Comparison of ENCODE assay signal across 16 cellular contexts in the genomic region with DNA sequence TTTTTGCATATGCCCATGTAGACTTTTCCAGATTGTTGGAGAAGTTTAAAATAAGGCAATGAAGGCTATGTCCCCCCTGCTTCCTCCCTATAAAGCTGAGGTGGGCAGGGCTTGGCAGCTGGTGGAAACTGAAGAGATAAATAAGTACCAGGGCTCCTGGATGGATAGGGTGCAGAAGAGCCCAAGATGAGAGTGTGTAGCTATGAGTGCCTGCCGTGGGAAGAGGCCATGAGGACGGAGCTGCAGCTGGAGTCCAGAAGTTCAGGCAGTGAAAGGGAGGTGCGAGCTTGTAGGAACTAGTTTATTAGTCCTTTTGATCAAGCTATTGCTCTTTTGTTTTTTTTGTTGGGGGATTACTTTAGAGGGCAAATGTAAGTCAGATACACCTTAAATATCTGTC. TPM values are rescaled to one million over a fixed set of nuclear protein-coding genes. Genes with fewer than 3 reads are reported as not detected.
DNase-seq lines count a peak whose midpoint lies in the region; ATAC-seq and TF ChIP-seq lines count a peak whose summit lies in the region.
"Had no signal": no experiment of that assay in that cellular context is flagged by ENCODE, and none has a peak within 500 bp of the region (broad histone marks: within the 10 kb centered on the region; RNA-seq: fewer than 3 reads in every experiment).

No MANE protein-coding gene starts in this region.

- H4K91ac ChIP-seq in IMR-90 (ENCODE audit: insufficient read depth, low read depth, low read length) = no peak overlapping the region; the same call in 1 of the 2 replicates

- no peak overlapping the region for H2BK20ac ChIP-seq in IMR-90 (ENCODE audit: low read depth, low read length)

- H4K20me1 ChIP-seq in IMR-90 (ENCODE audit: insufficient read depth, low read length) (no peaks in the 10 kb centered on the region), smooth muscle cell (ENCODE audit: low read depth) (peaks cover 36% of the 10 kb centered on the region)

- dilution Hi-C loops in IMR-90 (cut with HindIII; ENCODE audit: low sequenced_read_pairs, unreplicated experiment) = no loop called here

- H2AFZ ChIP-seq in IMR-90 (replicated peaks; ENCODE audit: low read length, poor library complexity) (no peak overlapping the region), smooth muscle cell (ENCODE audit: low read depth) (no peak overlapping the region)
- H2AFZ ChIP-seq: GM23338 had no signal

- intact Hi-C loops in IMR-90 (cut with micrococcal nuclease) = no loop called here

- H4K5ac ChIP-seq in IMR-90 (ENCODE audit: low read depth, low read length) = no peak overlapping the region

- CTCF ChIA-PET in IMR-90 (lab: Yijun Ruan, JAX) = no interaction called here

- H2AK5ac ChIP-seq in IMR-90 (ENCODE audit: low read depth, low read length) = no peak overlapping the region; the same call in 1 of the 2 replicates

- H3K36me3 ChIP-seq in IMR-90 (ENCODE audit: control insufficient read depth, insufficient read depth, low read length) (peaks cover 5% of the 10 kb centered on the region), smooth muscle cell (ENCODE audit: low read depth) (peaks cover 10% of the 10 kb centered on the region)

- 40% methylated on average over 1 of the region's 3 CpGs; no CpG with 5 or more reads in 1 of the 2 experiments for WGBS in IMR-90 (ENCODE audit: extremely low coverage in 2 of 2, insufficient read length in 1 of 2), 2 experiments
- WGBS in smooth muscle cell (ENCODE audit: low lambda C conversion rate) = 78% methylated on average over 3 of the region's 3 CpGs

- no peak overlapping the region for H2AK9ac ChIP-seq in IMR-90 (replicated peaks; ENCODE audit: low read depth, low read length, poor library complexity)

- H3K56ac ChIP-seq in IMR-90 (ENCODE audit: extremely low read depth, insufficient read depth, low read length) = no peak overlapping the region

- TF ChIP-seq CTCF in IMR-90 (conservative IDR thresholded peaks at IDR 0.05; ENCODE audit: low read depth, low read length) (no peak), coronary artery (IDR thresholded peaks at IDR 0.05) (no peak), smooth muscle cell (IDR thresholded peaks at IDR 0.05; ENCODE audit: borderline replicate concordance, insufficient read depth, poor library complexity, severe bottlenecking) (no peak)

- no peak for TF ChIP-seq RAD21 in IMR-90 (IDR thresholded peaks at IDR 0.05; ENCODE audit: low read length)

- H2BK5ac ChIP-seq in IMR-90 (ENCODE audit: low read depth, low read length, poor library complexity, severe bottlenecking) = no peak overlapping the region

- H3K9me3 ChIP-seq in IMR-90 (ENCODE audit: control insufficient read depth, insufficient read depth, low read length) (no peaks in the 10 kb centered on the region), smooth muscle cell (replicated peaks; ENCODE audit: low read depth) (no peaks in the 10 kb centered on the region)
- H3K9me3 ChIP-seq: SJSA1 had no signal

- H2BK15ac ChIP-seq in IMR-90 (ENCODE audit: low read depth, low read length) = no peak overlapping the region; the same call in 2 of the 3 replicates

- H3K79me2 ChIP-seq in smooth muscle cell (ENCODE audit: low read depth) = peaks cover 55% of the 10 kb centered on the region

- no peak overlapping the region for H3K9ac ChIP-seq in IMR-90 (ENCODE audit: low read depth, low read length)
- no peak overlapping the region for H3K9ac ChIP-seq in smooth muscle cell (ENCODE audit: low read depth)

- H3K4me2 ChIP-seq in IMR-90 (ENCODE audit: low read depth, low read length) = no peak overlapping the region
- peak overlapping the region; percentile 33 for H3K4me2 ChIP-seq in smooth muscle cell
- H3K4me2 ChIP-seq: GM23338 had no signal

- H3K4me3 ChIP-seq in IMR-90 (ENCODE audit: insufficient read depth, low read depth, low read length) = no peak overlapping the region
- peak overlapping the region; percentile 6 for H3K4me3 ChIP-seq in coronary artery
- no peak overlapping the region for H3K4me3 ChIP-seq in smooth muscle cell
- H3K4me3 ChIP-seq: GM23338, SJSA1 had no signal

- POLR2A ChIA-PET in IMR-90 (lab: Charles Lee; ENCODE audit: unreplicated experiment) = no interaction called here

- peaks cover 3% of the 10 kb centered on the region; the same call in 1 of the 2 replicates for H3K9me1 ChIP-seq in IMR-90 (ENCODE audit: insufficient read depth, low read length)

- H3K27ac ChIP-seq in IMR-90 (ENCODE audit: insufficient read depth, low read length) (no peak overlapping the region), coronary artery (peak overlapping the region; percentile 11 to 37), smooth muscle cell (ENCODE audit: low read depth) (peak overlapping the region; percentile 20)
- H3K27ac ChIP-seq: SJSA1 had no signal

- H3K4me1 ChIP-seq in IMR-90 (ENCODE audit: control insufficient read depth, insufficient read depth, low read length) = peaks cover 6% of the 10 kb centered on the region
- H3K4me1 ChIP-seq in smooth muscle cell (ENCODE audit: low read depth) = peaks cover 1% of the 10 kb centered on the region

- peak overlapping the region; percentile 49 for H2BK120ac ChIP-seq in IMR-90 (ENCODE audit: low read depth, low read length)

- no TSS peak for BruUV-seq in IMR-90 (replicated peaks; lab: Mats Ljungman, UMichigan)

- H3F3A ChIP-seq in smooth muscle cell (ENCODE audit: low read depth) = peaks cover 9% of the 10 kb centered on the region

- H3K14ac ChIP-seq in IMR-90 (replicated peaks; ENCODE audit: low read depth, low read length) = 0 out of 2 replicates have a peak overlapping the region, but pooled peaks have one; percentile 14

- no peak for TF ChIP-seq POLR2A in IMR-90 (IDR thresholded peaks at IDR 0.05; ENCODE audit: low read depth, low read length)

- DNase-seq in IMR-90 (no peak), coronary artery (ENCODE audit: low spot score) (no peak), left kidney (ENCODE audit: low read depth, low spot score) (peak; percentile 13), smooth muscle cell (lab: John Stamatoyannopoulos, UW; ENCODE audit: unreplicated experiment) (no peak), NCI-H82 (lab: John Stamatoyannopoulos, UW) (no peak), DMS53 (lab: John Stamatoyannopoulos, UW) (no peak)
- no peak for DNase-seq in stimulated activated CD4-positive, alpha-beta T cell treated with anti-CD3 and anti-CD28 coated beads, Interleukin-4, amount 100 ng/mL, for 4 hours
- DNase-seq: activated CD4-positive, alpha-beta T cell treated with anti-CD3 and anti-CD28 coated beads for 48 hours; activated gamma-delta T cell; NCI-H2029; NCI-H69; OCI-M1; stimulated activated CD4-positive, alpha-beta T cell treated with anti-CD3 and anti-CD28 coated beads, Interleukin-1b, Interleukin-23, amount 100 ng/mL, for 48 hours had no signal

- no peak overlapping the region for H3K18ac ChIP-seq in IMR-90 (ENCODE audit: low read depth, low read length)

- no peak for ATAC-seq in IMR-90 (ENCODE audit: low read depth)
- no peak for ATAC-seq in GM21390 (IDR thresholded peaks at IDR 0.05; ENCODE audit: unreplicated experiment)
- ATAC-seq: GM23338 had no signal

- peaks cover 0 to 4% of the 10 kb centered on the region in 2 experiments; a peak in 2 of 4 replicates for H3K79me1 ChIP-seq in IMR-90 (ENCODE audit: low read depth in 1 of 2, low read length in 2 of 2)

- H3K4ac ChIP-seq in IMR-90 (ENCODE audit: low read depth, low read length) = peak overlapping the region; percentile 55; the same call in 1 of the 2 replicates

- in situ Hi-C loops in IMR-90 (cut with MboI; ENCODE audit: low sequenced_read_pairs) = no loop called here

- H3K27me3 ChIP-seq in IMR-90 (ENCODE audit: control insufficient read depth, insufficient read depth, low read length) (no peaks in the 10 kb centered on the region), smooth muscle cell (ENCODE audit: low read depth) (no peaks in the 10 kb centered on the region)
- H3K27me3 ChIP-seq: SJSA1 had no signal

- H3K23ac ChIP-seq in IMR-90 (ENCODE audit: low read depth, low read length) = 0 out of 2 replicates have a peak overlapping the region, but pooled peaks have one; percentile 18

- peak overlapping the region in 1 of 2 experiments; percentile 30; a peak in 1 of 4 replicates for H4K8ac ChIP-seq in IMR-90 (ENCODE audit: low read depth in 2 of 2, low read length in 2 of 2)

TF ChIP-seq in IMR-90, 13 proteins besides CTCF, POLR2A, EP300 and RAD21:
- no peak for TF ChIP-seq MXI1 (IDR thresholded peaks at IDR 0.05; ENCODE audit: borderline replicate concordance, low read depth, low read length)
- no peak for TF ChIP-seq CEBPB (IDR thresholded peaks at IDR 0.05; ENCODE audit: low read depth, low read length)
- no peak for TF ChIP-seq RFX5 (IDR thresholded peaks at IDR 0.05; ENCODE audit: low read depth, low read length)
- TF ChIP-seq SMC3 (IDR thresholded peaks at IDR 0.05; ENCODE audit: low read depth, low read length) = no peak
- TF ChIP-seq RCOR1 (IDR thresholded peaks at IDR 0.05; ENCODE audit: insufficient replicate concordance, low read length) = no peak

RNA-seq across cellular contexts. Expression of a gene that starts 52.4 kb away (rescaled TPM):
- total RNA-seq in IMR-90 (2012; rRNA removed) = 27.2 and 28.7 TPM in 2 replicates
- 8.0 and 10.6 TPM in 2 replicates for polyA plus RNA-seq in IMR-90 (2012; rRNA removed)
- polyA plus RNA-seq in IMR-90 (2012; cell fraction: cytosol; rRNA removed) = 2.4 and 2.9 TPM in 2 replicates
- 4.0 and 19.6 TPM in 2 replicates for polyA plus RNA-seq in IMR-90 (2012; cell fraction: nucleus; rRNA removed; ENCODE audit: low replicate concordance)
- total RNA-seq in smooth muscle cell = 79.7 and 93.3 TPM in 2 replicates
- 40.5 and 45.4 TPM in 2 replicates for polyA plus RNA-seq in smooth muscle cell
